In the genomic region with DNA sequence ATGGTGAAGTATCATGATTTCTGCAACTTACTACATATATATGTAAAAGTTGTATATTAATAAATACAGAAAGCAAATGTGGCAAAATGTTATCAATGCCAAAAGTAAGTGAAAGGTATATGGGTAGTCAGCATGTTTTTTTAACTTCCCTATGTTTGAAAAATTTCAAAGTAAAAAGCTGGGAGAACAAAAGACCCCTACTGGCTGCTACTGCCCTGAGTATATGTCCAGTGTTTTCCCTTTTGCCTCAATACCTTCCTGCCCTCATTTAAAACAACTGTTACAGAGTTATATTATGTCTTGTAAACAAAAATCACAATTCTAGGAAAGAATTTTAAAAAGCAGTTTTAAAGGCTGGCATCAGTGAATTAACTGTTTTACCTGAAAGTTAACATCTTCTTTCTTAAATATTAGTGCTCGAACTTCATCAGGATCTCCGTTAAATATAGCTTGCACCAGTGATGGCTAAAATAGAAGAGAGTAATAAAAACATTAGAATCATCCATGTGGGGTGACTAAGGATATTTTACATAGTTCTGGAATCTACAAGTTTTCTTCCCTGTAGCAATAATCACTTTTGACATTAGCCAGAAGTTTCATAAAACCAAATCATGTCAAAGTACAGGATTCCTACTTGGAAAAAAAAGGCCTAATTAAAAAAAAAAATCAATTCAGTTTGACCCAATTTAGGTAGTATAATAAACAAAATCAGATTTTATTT, we compare ENCODE assay signal across 9 cellular contexts. TPM values are rescaled to one million over a fixed set of nuclear protein-coding genes. Genes with fewer than 3 reads are reported as not detected.
DNase-seq lines count a peak whose midpoint lies in the region; ATAC-seq and TF ChIP-seq lines count a peak whose summit lies in the region.
"Had no signal": no experiment of that assay in that cellular context is flagged by ENCODE, and none has a peak within 500 bp of the region (broad histone marks: within the 10 kb centered on the region; RNA-seq: fewer than 3 reads in every experiment).

No MANE protein-coding gene starts in this region.

- ATAC-seq in GM18498 (IDR thresholded peaks at IDR 0.05; ENCODE audit: unreplicated experiment): no peak
- no peak for ATAC-seq in naive thymus-derived CD8-positive, alpha-beta T cell

- H3K9me3 ChIP-seq in A673 (ENCODE audit: low read depth, low read length, poor library complexity, severe bottlenecking): peaks cover 9% of the 10 kb centered on the region

- BruUV-seq in A673 (replicated peaks; lab: Mats Ljungman, UMichigan): no TSS peak

- H3K36me3 ChIP-seq in A673 (ENCODE audit: insufficient read depth, low read length, poor library complexity, severe bottlenecking): peaks cover 6% of the 10 kb centered on the region

- POLR2A ChIA-PET in A673 (lab: Charles Lee; ENCODE audit: low non-redundant PET): no interaction called here
- POLR2A ChIA-PET in naive thymus-derived CD8-positive, alpha-beta T cell (lab: Charles Lee): no interaction called here

- TF ChIP-seq CTCF in cardiac fibroblast (IDR thresholded peaks at IDR 0.05; ENCODE audit: low read depth, low read length) (peak; percentile 26), nephron progenitor cell (IDR thresholded peaks at IDR 0.05) (no peak), A673 (conservative IDR thresholded peaks at IDR 0.05; ENCODE audit: low read depth, low read length) (no peak)

- H3K36me3 Mint-ChIP-seq in nephron progenitor cell (ENCODE audit: low read depth): peaks cover 38% of the 10 kb centered on the region
- H3K36me3 Mint-ChIP-seq in naive thymus-derived CD8-positive, alpha-beta T cell: peaks cover 19 to 37% (median 20%) of the 10 kb centered on the region in 3 donors

- peak overlapping the region; percentile 82 for H3K4me3 Mint-ChIP-seq in nephron progenitor cell
- H3K4me3 Mint-ChIP-seq in naive thymus-derived CD8-positive, alpha-beta T cell: peak overlapping the region in 2 of 10 donors; percentile 51 to 83

- H3K27me3 Mint-ChIP-seq in nephron progenitor cell (ENCODE audit: low read depth, poor library complexity): no peaks in the 10 kb centered on the region
- H3K27me3 Mint-ChIP-seq in naive thymus-derived CD8-positive, alpha-beta T cell: no peaks in the 10 kb centered on the region

- intact Hi-C loops in A673 (cut with micrococcal nuclease; ENCODE audit: unreplicated experiment): loop anchor here (5.0 kb wide), 1 partner anchor 158 kb away; no protein-coding TSS in a partner anchor

- peaks cover 56% of the 10 kb centered on the region for H3K4me1 Mint-ChIP-seq in nephron progenitor cell
- peaks cover 20 to 80% (median 48%) of the 10 kb centered on the region in 4 donors for H3K4me1 Mint-ChIP-seq in naive thymus-derived CD8-positive, alpha-beta T cell

- peak overlapping the region; percentile 99 for H3K27ac Mint-ChIP-seq in nephron progenitor cell
- peak overlapping the region in 3 of 10 donors; percentile 11 to 89 (median 41) for H3K27ac Mint-ChIP-seq in naive thymus-derived CD8-positive, alpha-beta T cell

- H3K27me3 ChIP-seq in A673 (replicated peaks; ENCODE audit: insufficient read depth, low read depth, low read length, poor library complexity): no peaks in the 10 kb centered on the region

- H3K4me3 ChIP-seq in cardiac fibroblast (replicated peaks in 1 of 2; ENCODE audit: low read depth in 2 of 2, low read length in 2 of 2) (peak overlapping the region; percentile 62 to 66), A673 (ENCODE audit: low read depth, low read length, poor library complexity, severe bottlenecking) (no peak overlapping the region)

- H3K4me1 ChIP-seq in A673 (ENCODE audit: insufficient read depth, low read length, poor library complexity, severe bottlenecking): peaks cover 30% of the 10 kb centered on the region

- CTCF ChIA-PET in A673 (lab: Charles Lee): no interaction called here

- DNase-seq in CD1c-positive myeloid dendritic cell (ENCODE audit: extremely low spot score): peak; percentile 41
- peak; percentile 41 for DNase-seq in M059J (ENCODE audit: low read depth)
- peak; percentile 54 to 59 for DNase-seq in cardiac fibroblast (ENCODE audit: low read depth in 2 of 2)
- no peak for DNase-seq in nephron progenitor cell
- DNase-seq in A673 (ENCODE audit: low spot score): no peak
- no peak for DNase-seq in naive thymus-derived CD8-positive, alpha-beta T cell
- no peak for DNase-seq in nucleus accumbens (lab: John Stamatoyannopoulos, UW)
- DNase-seq: NCI-H526 treated with DMSO at 0.1 percent for 48 hours had no signal

- peaks cover 24% of the 10 kb centered on the region for H3K9me3 Mint-ChIP-seq in nephron progenitor cell
- H3K9me3 Mint-ChIP-seq in naive thymus-derived CD8-positive, alpha-beta T cell: peaks cover 0 to 6% (median 0%) of the 10 kb centered on the region in 9 donors

- H3K27ac ChIP-seq in A673 (ENCODE audit: low read depth, low read length, poor library complexity, severe bottlenecking): no peak overlapping the region

RNA-seq across cellular contexts. Expression of gene ANKRD28, which starts 2.8 kb away (rescaled TPM):
- total RNA-seq in M059J (2014; rRNA removed; shearing (Covaris generic)): 32.2 and 41.9 TPM in 2 replicates
- total RNA-seq in A673 (2021): 29.9 and 36.9 TPM in 2 replicates
- total RNA-seq in naive thymus-derived CD8-positive, alpha-beta T cell: 10 to 100 TPM; 32.7 to 38.0 TPM
- 10 to 100 TPM in 1 of 3 donors, 1 to 10 TPM in 2; 3.3 to 10.5 (median 7.1) TPM for polyA plus RNA-seq in naive thymus-derived CD8-positive, alpha-beta T cell

Comparison
In these comparisons a context has a peak if more than half of its experiments do, and no peak if none do; other contexts are left out.
1. DNase-seq: peak in CD1c-positive myeloid dendritic cell (single experiment), M059J (single experiment) and cardiac fibroblast (2 of 2); none in nephron progenitor cell (single experiment), A673 (single experiment), naive thymus-derived CD8-positive, alpha-beta T cell (0 of 10) and nucleus accumbens (0 of 56).